23 cellular contexts compared by ENCODE assay signal in genomic region chr6:13103169-13103568, GRCh38.
DNase-seq lines count a peak whose midpoint lies in the region; ATAC-seq, FAIRE-seq and TF ChIP-seq lines count a peak whose summit lies in the region.
"Had no signal": no experiment of that assay in that cellular context is flagged by ENCODE, and none has a peak within 500 bp of the region (broad histone marks: within the 10 kb centered on the region; RNA-seq: fewer than 3 reads in every experiment).

No MANE protein-coding gene starts in this region.

- no peak overlapping the region for H3K27ac ChIP-seq in A549
- H3K27ac ChIP-seq in DOHH2 (ENCODE audit: low read depth, low read length): peak overlapping the region; percentile 60
- no peak overlapping the region for H3K27ac ChIP-seq in IMR-90 (ENCODE audit: insufficient read depth, low read length)
- no peak overlapping the region for H3K27ac ChIP-seq in H1 (ENCODE audit: low read depth, low read length)
- H3K27ac ChIP-seq in effector memory CD4-positive, alpha-beta T cell (ENCODE audit: insufficient read depth, low read length, poor library complexity, severe bottlenecking): no peak overlapping the region
- H3K27ac ChIP-seq: BLaER1 treated with 17β-estradiol and CSF1 and Interleukin-3, amounts not matched to agents 10 nM and 100 nM; C4-2B had no signal

- H2BK15ac ChIP-seq in IMR-90 (ENCODE audit: low read depth, low read length) (no peak overlapping the region), H1 (ENCODE audit: low read length) (no peak overlapping the region)

- no peak overlapping the region for H3K18ac ChIP-seq in IMR-90 (ENCODE audit: low read depth, low read length)
- no peak overlapping the region for H3K18ac ChIP-seq in H1 (ENCODE audit: extremely low read depth, low read length)

- in situ Hi-C loops in IMR-90 (cut with MboI; ENCODE audit: low sequenced_read_pairs): no loop called here

- TF ChIP-seq POLR2A in A549 (IDR thresholded peaks at IDR 0.05; ENCODE audit: low read length): no peak
- no peak for TF ChIP-seq POLR2A in IMR-90 (IDR thresholded peaks at IDR 0.05; ENCODE audit: low read depth, low read length)
- no peak for TF ChIP-seq POLR2A in H1 (IDR thresholded peaks at IDR 0.05; ENCODE audit: control extremely low read depth in 1 of 2, low read depth in 2 of 2, low read length in 2 of 2)

- no peaks in the 10 kb centered on the region for H3F3A ChIP-seq in DOHH2 (ENCODE audit: control insufficient read depth, insufficient read depth)

- intact Hi-C loops in IMR-90 (cut with micrococcal nuclease): no loop called here

- TF ChIP-seq RAD21 in A549 (conservative IDR thresholded peaks at IDR 0.05 in 1 of 2, IDR thresholded peaks at IDR 0.05 in 1 of 2): no peak
- TF ChIP-seq RAD21 in IMR-90 (IDR thresholded peaks at IDR 0.05; ENCODE audit: low read length): no peak
- TF ChIP-seq RAD21 in H1 (IDR thresholded peaks at IDR 0.05 in 1 of 2, conservative IDR thresholded peaks at IDR 0.05 in 1 of 2; ENCODE audit: low read depth in 2 of 2, low read length in 2 of 2): no peak

- H3K36me3 ChIP-seq in DOHH2 (ENCODE audit: control insufficient read depth, low read length) (no peaks in the 10 kb centered on the region), IMR-90 (ENCODE audit: control insufficient read depth, insufficient read depth, low read length) (no peaks in the 10 kb centered on the region), H1 (ENCODE audit: control insufficient read depth in 2 of 4, insufficient read depth in 4 of 4, low read length in 3 of 4) (no peaks in the 10 kb centered on the region)
- H3K36me3 ChIP-seq in effector memory CD4-positive, alpha-beta T cell (ENCODE audit: control insufficient read depth, insufficient read depth, low read length): no peaks in the 10 kb centered on the region
- H3K36me3 ChIP-seq: BLaER1 treated with 17β-estradiol and CSF1 and Interleukin-3, amounts not matched to agents 10 nM and 100 nM had no signal

- no peaks in the 10 kb centered on the region for H3K27me3 ChIP-seq in DOHH2 (ENCODE audit: control insufficient read depth, low read length)
- no peaks in the 10 kb centered on the region for H3K27me3 ChIP-seq in IMR-90 (ENCODE audit: control insufficient read depth, insufficient read depth, low read length)
- no peaks in the 10 kb centered on the region for H3K27me3 ChIP-seq in H1 (replicated peaks in 1 of 4; ENCODE audit: control insufficient read depth in 3 of 4, extremely low read depth in 1 of 4, insufficient read depth in 3 of 4, low read length in 3 of 4)
- H3K27me3 ChIP-seq in effector memory CD4-positive, alpha-beta T cell (replicated peaks; ENCODE audit: control insufficient read depth, insufficient read depth, low read length, poor library complexity, severe bottlenecking): no peaks in the 10 kb centered on the region
- H3K27me3 ChIP-seq: BLaER1 treated with 17β-estradiol and CSF1 and Interleukin-3, amounts not matched to agents 10 nM and 100 nM had no signal

- no peaks in the 10 kb centered on the region for H3K9me1 ChIP-seq in IMR-90 (ENCODE audit: insufficient read depth, low read length)

- H3K23me2 ChIP-seq in H1 (ENCODE audit: low read depth, low read length): no peaks in the 10 kb centered on the region

- TF ChIP-seq EP300 in A549 (IDR thresholded peaks at IDR 0.05): no peak
- TF ChIP-seq EP300 in H1 (IDR thresholded peaks at IDR 0.05; ENCODE audit: borderline replicate concordance in 1 of 2, low read depth in 2 of 2, low read length in 2 of 2): no peak

- no peak overlapping the region for H2BK120ac ChIP-seq in IMR-90 (ENCODE audit: low read depth, low read length)
- no peak overlapping the region for H2BK120ac ChIP-seq in H1 (replicated peaks; ENCODE audit: low read depth, low read length)

- no peak overlapping the region for H3K4me3 ChIP-seq in A549
- peak overlapping the region; percentile 36 for H3K4me3 ChIP-seq in DOHH2 (ENCODE audit: low read length)
- H3K4me3 ChIP-seq in IMR-90 (ENCODE audit: insufficient read depth, low read depth, low read length): no peak overlapping the region
- H3K4me3 ChIP-seq in H1 (ENCODE audit: extremely low read depth in 1 of 4, insufficient read depth in 2 of 4, low read depth in 3 of 4, low read length in 4 of 4): no peak overlapping the region
- no peak overlapping the region for H3K4me3 ChIP-seq in effector memory CD4-positive, alpha-beta T cell (ENCODE audit: insufficient read depth, low read depth, low read length, poor library complexity, severe bottlenecking)
- H3K4me3 ChIP-seq: BLaER1 treated with 17β-estradiol and CSF1 and Interleukin-3, amounts not matched to agents 10 nM and 100 nM; GM12878 had no signal

- H3K4me1 ChIP-seq in A549: no peaks in the 10 kb centered on the region
- H3K4me1 ChIP-seq in DOHH2 (ENCODE audit: control insufficient read depth, low read length): peaks cover 63% of the 10 kb centered on the region
- no peaks in the 10 kb centered on the region for H3K4me1 ChIP-seq in IMR-90 (ENCODE audit: control insufficient read depth, insufficient read depth, low read length)
- peaks cover 0 to 2% (median under 1%) of the 10 kb centered on the region in 4 experiments; a peak in 2 of 7 replicates for H3K4me1 ChIP-seq in H1 (replicated peaks in 1 of 4; ENCODE audit: control insufficient read depth in 3 of 4, insufficient read depth in 4 of 4, low read length in 3 of 4)
- H3K4me1 ChIP-seq in effector memory CD4-positive, alpha-beta T cell (ENCODE audit: control insufficient read depth, insufficient read depth, low read length, poor library complexity, severe bottlenecking): no peaks in the 10 kb centered on the region
- H3K4me1 ChIP-seq: Caco-2 had no signal

- no peak overlapping the region for H3K9ac ChIP-seq in IMR-90 (ENCODE audit: low read depth, low read length)
- no peak overlapping the region for H3K9ac ChIP-seq in H1 (replicated peaks in 1 of 4; ENCODE audit: extremely low read depth in 1 of 4, low read depth in 3 of 4, low read length in 3 of 4)
- H3K9ac ChIP-seq: BLaER1 treated with 17β-estradiol and CSF1 and Interleukin-3, amounts not matched to agents 10 nM and 100 nM had no signal

- POLR2A ChIA-PET in A549 (lab: Yijun Ruan, JAX) (no interaction called here), IMR-90 (lab: Charles Lee; ENCODE audit: unreplicated experiment) (no interaction called here), H1 (lab: Charles Lee; ENCODE audit: partially characterized antibody) (no interaction called here)

- dilution Hi-C loops in IMR-90 (cut with HindIII; ENCODE audit: low sequenced_read_pairs, unreplicated experiment): no loop called here

- no peaks in the 10 kb centered on the region for H3K9me2 ChIP-seq in DOHH2 (replicated peaks; ENCODE audit: control insufficient read depth, low read length)

- H4K5ac ChIP-seq in IMR-90 (ENCODE audit: low read depth, low read length) (no peak overlapping the region), H1 (ENCODE audit: insufficient read length, low read depth, low read length) (no peak overlapping the region)

- ATAC-seq in A549 (no peak), IMR-90 (ENCODE audit: low read depth) (no peak), HG03460 (IDR thresholded peaks at IDR 0.05; ENCODE audit: unreplicated experiment) (no peak)
- ATAC-seq: CD8-positive, alpha-beta T cell; GM12878 had no signal

- no peak for TF ChIP-seq CTCF in A549 (IDR thresholded peaks at IDR 0.05)
- no peak for TF ChIP-seq CTCF in DOHH2 (IDR thresholded peaks at IDR 0.05; ENCODE audit: low read depth, low read length, poor library complexity, severe bottlenecking)
- no peak for TF ChIP-seq CTCF in IMR-90 (conservative IDR thresholded peaks at IDR 0.05; ENCODE audit: low read depth, low read length)
- no peak for TF ChIP-seq CTCF in H1 (IDR thresholded peaks at IDR 0.05; ENCODE audit: control extremely low read depth in 1 of 3, insufficient read depth in 1 of 3, low read depth in 1 of 3, low read length in 3 of 3)

- H2BK20ac ChIP-seq in IMR-90 (ENCODE audit: low read depth, low read length): no peak overlapping the region
- no peak overlapping the region for H2BK20ac ChIP-seq in H1 (ENCODE audit: low read length)

- H3K9me3 ChIP-seq in A549 (no peaks in the 10 kb centered on the region), DOHH2 (ENCODE audit: control insufficient read depth, insufficient read depth, low read length) (no peaks in the 10 kb centered on the region), IMR-90 (ENCODE audit: control insufficient read depth, insufficient read depth, low read length) (no peaks in the 10 kb centered on the region), H1 (ENCODE audit: insufficient read depth in 2 of 2, low read depth in 1 of 2, low read length in 1 of 2) (no peaks in the 10 kb centered on the region)
- H3K9me3 ChIP-seq in effector memory CD4-positive, alpha-beta T cell (ENCODE audit: control insufficient read depth, low read length): no peaks in the 10 kb centered on the region
- H3K9me3 ChIP-seq: BLaER1 treated with 17β-estradiol and CSF1 and Interleukin-3, amounts not matched to agents 10 nM and 100 nM; Caco-2 had no signal

- H2AK5ac ChIP-seq in IMR-90 (ENCODE audit: low read depth, low read length) (no peak overlapping the region), H1 (ENCODE audit: low read depth, low read length) (no peak overlapping the region)

- H3K79me2 ChIP-seq in DOHH2 (ENCODE audit: control insufficient read depth, low read length) (no peaks in the 10 kb centered on the region), H1 (ENCODE audit: control insufficient read depth in 1 of 2, insufficient read depth in 2 of 2, low read length in 2 of 2) (no peaks in the 10 kb centered on the region)

- no peak overlapping the region for H2AK9ac ChIP-seq in IMR-90 (replicated peaks; ENCODE audit: low read depth, low read length, poor library complexity)

- no peak overlapping the region for H3K4ac ChIP-seq in IMR-90 (ENCODE audit: low read depth, low read length)
- H3K4ac ChIP-seq in H1 (replicated peaks; ENCODE audit: insufficient read length, low read depth, low read length): no peak overlapping the region

- H3K4me2 ChIP-seq in A549: no peak overlapping the region
- H3K4me2 ChIP-seq in DOHH2 (ENCODE audit: low read length): peak overlapping the region; percentile 42
- H3K4me2 ChIP-seq in IMR-90 (ENCODE audit: low read depth, low read length): no peak overlapping the region
- H3K4me2 ChIP-seq in H1 (ENCODE audit: insufficient read depth in 1 of 2, low read depth in 2 of 2, low read length in 2 of 2): no peak overlapping the region
- H3K4me2 ChIP-seq: BLaER1 treated with 17β-estradiol and CSF1 and Interleukin-3, amounts not matched to agents 10 nM and 100 nM had no signal

- H2BK5ac ChIP-seq in IMR-90 (ENCODE audit: low read depth, low read length, poor library complexity, severe bottlenecking) (no peak overlapping the region), H1 (ENCODE audit: low read depth, low read length) (no peak overlapping the region)

- H3K23ac ChIP-seq in IMR-90 (ENCODE audit: low read depth, low read length): no peak overlapping the region
- H3K23ac ChIP-seq in H1 (ENCODE audit: insufficient read length): no peak overlapping the region

- H4K91ac ChIP-seq in IMR-90 (ENCODE audit: insufficient read depth, low read depth, low read length) (no peak overlapping the region), H1 (replicated peaks; ENCODE audit: insufficient read length, low read length) (no peak overlapping the region)

- DNase-seq in A549 (ENCODE audit: low read depth in 1 of 2, low spot score in 1 of 2): no peak
- DNase-seq in IMR-90: no peak
- DNase-seq in H1 (ENCODE audit: low read depth in 1 of 2, low spot score in 2 of 2): no peak
- DNase-seq in effector memory CD4-positive, alpha-beta T cell: no peak
- no peak for DNase-seq in SIG-M5 (lab: John Stamatoyannopoulos, UW)
- DNase-seq: 8988T; AML-193; Caco-2; Calu3; CD4-positive, alpha-beta T cell; CD8-positive, alpha-beta T cell; DMS79 treated with DMSO at 0.1 percent for 48 hours; EL; GDM1 had no signal

- no peak overlapping the region for H3K56ac ChIP-seq in IMR-90 (ENCODE audit: extremely low read depth, insufficient read depth, low read length)
- H3K56ac ChIP-seq in H1 (replicated peaks; ENCODE audit: insufficient read length, low read depth, low read length): no peak overlapping the region

- no peak overlapping the region for H2BK12ac ChIP-seq in H1 (ENCODE audit: low read depth, low read length)

- H4K20me1 ChIP-seq in DOHH2 (ENCODE audit: control insufficient read depth, insufficient read depth, low read depth, low read length): no peaks in the 10 kb centered on the region
- H4K20me1 ChIP-seq in IMR-90 (ENCODE audit: insufficient read depth, low read length): no peaks in the 10 kb centered on the region
- H4K20me1 ChIP-seq in H1 (replicated peaks in 1 of 2; ENCODE audit: control insufficient read depth in 1 of 2, insufficient read depth in 2 of 2, low read length in 2 of 2): no peaks in the 10 kb centered on the region
- H4K20me1 ChIP-seq: BLaER1 treated with 17β-estradiol and CSF1 and Interleukin-3, amounts not matched to agents 10 nM and 100 nM had no signal

- no peak for FAIRE-seq in A549 (lab: Jason Lieb, UNC)
- FAIRE-seq in H1 (lab: Jason Lieb, UNC): peak; percentile 32
- FAIRE-seq: A204.1, D721Med, GM12878, GM12892, GM18507 had no signal

- H2AFZ ChIP-seq in IMR-90 (replicated peaks; ENCODE audit: low read length, poor library complexity) (no peak overlapping the region), H1 (ENCODE audit: low read length) (no peak overlapping the region)

- no peaks in the 10 kb centered on the region for H3K79me1 ChIP-seq in IMR-90 (ENCODE audit: low read depth in 1 of 2, low read length in 2 of 2)
- no peaks in the 10 kb centered on the region for H3K79me1 ChIP-seq in H1 (ENCODE audit: low read depth, low read length)

- no TSS peak for BruUV-seq in IMR-90 (replicated peaks; lab: Mats Ljungman, UMichigan)

- H3K14ac ChIP-seq in IMR-90 (replicated peaks; ENCODE audit: low read depth, low read length) (no peak overlapping the region), H1 (ENCODE audit: insufficient read length) (no peak overlapping the region)

- no peak overlapping the region for H4K8ac ChIP-seq in IMR-90 (ENCODE audit: low read depth in 2 of 2, low read length in 2 of 2)
- no peak overlapping the region for H4K8ac ChIP-seq in H1 (ENCODE audit: extremely low read depth, insufficient read depth, low read length)

- CTCF ChIA-PET in A549 (lab: Yijun Ruan, JAX): no interaction called here
- CTCF ChIA-PET in IMR-90 (lab: Yijun Ruan, JAX): no interaction called here
- CTCF ChIA-PET in H1 (lab: Charles Lee; ENCODE audit: partially characterized antibody): interaction anchor here (0.9 kb wide), 1 partner anchor 9 kb away, joined by 3 read pairs; no protein-coding TSS in a partner anchor

Comparison
In these comparisons a context has a peak if more than half of its experiments do, and no peak if none do; other contexts are left out.
1. Of the 18 proteins assayed by ChIP-seq in both H1 and A549: peak only in H1: none; only in A549: none; in both: MAFK; in neither: 17.